In the genomic region with DNA sequence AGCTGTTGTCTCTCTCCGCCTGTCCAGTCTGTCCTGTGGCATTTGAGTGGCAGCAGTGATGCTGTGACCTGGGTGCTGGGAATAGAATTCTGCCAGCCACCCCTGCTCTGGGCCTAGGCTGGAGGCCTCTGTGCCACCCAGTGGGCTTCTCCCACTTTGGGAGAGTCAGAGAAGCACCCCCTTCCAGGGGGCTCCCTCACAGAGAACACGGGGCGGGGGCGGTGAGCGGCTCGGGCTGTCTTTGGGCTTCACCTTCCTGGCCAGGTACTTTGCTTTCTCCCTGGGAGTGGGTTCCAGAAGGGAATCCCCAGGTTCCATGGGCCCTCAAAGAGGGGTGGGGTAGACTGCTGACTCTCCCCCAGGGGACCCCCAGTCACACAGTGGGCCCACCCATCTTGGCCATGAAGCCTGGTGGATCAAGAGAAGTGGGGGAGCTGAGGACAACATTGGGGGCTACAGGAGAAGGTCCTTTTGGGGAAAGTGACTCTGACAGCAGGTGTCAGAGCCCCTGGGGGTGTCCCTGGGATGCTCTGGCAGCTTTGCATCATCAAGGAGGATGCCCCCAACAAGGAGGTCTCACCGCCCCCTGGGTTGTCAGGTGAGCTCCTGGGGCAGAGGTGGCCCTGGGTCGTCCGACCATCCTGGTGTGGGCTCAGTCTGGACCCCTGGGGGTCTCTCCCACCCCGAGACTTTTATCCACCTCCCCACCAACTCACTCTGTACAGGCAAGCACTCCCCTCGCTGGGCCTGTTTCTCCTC, we compare ENCODE assay signal across 1 cellular context.
TF ChIP-seq lines count a peak whose summit lies in the region.

No MANE protein-coding gene starts in this region.

TF ChIP-seq in HepG2, 621 proteins besides CTCF, POLR2A, EP300 and RAD21:
- TF ChIP-seq NR0B2 (CRISPR knock-in tag; IDR thresholded peaks at IDR 0.05) = 0 out of 2 replicates have a peak, but pooled peaks have one; percentile 4
- no peak for TF ChIP-seq HOXA5 (CRISPR knock-in tag; IDR thresholded peaks at IDR 0.05)
